ENCODE assay signal across 8 cellular contexts in genomic region chr5:112161392-112161748, GRCh38.
DNase-seq lines count a peak whose midpoint lies in the region; ATAC-seq and TF ChIP-seq lines count a peak whose summit lies in the region.

No MANE protein-coding gene starts in this region.

- intact Hi-C loops in ovary (cut with DNase I), result no loop called here

- peak overlapping the region; percentile 58 to 77 for H3K4me3 ChIP-seq in DND-41 (ENCODE audit: low read depth in 1 of 2, low read length in 2 of 2)
- H3K4me3 ChIP-seq in OCI-LY1 (ENCODE audit: low read depth, low read length, poor library complexity, severe bottlenecking), result peak overlapping the region; percentile 81
- peak overlapping the region; percentile 100 for H3K4me3 ChIP-seq in epithelial cell of esophagus (ENCODE audit: low read length)
- H3K4me3 ChIP-seq in ovary, result peak overlapping the region; percentile 78

- no peak for ATAC-seq in DND-41 (ENCODE audit: insufficient read depth, low read depth)
- no peak for ATAC-seq in HG03469 (IDR thresholded peaks at IDR 0.05; ENCODE audit: unreplicated experiment)
- no peak for ATAC-seq in GM21381 (IDR thresholded peaks at IDR 0.05; ENCODE audit: unreplicated experiment)

- H3K36me3 ChIP-seq in DND-41 (ENCODE audit: insufficient read depth, low read length), result peaks cover 45% of the 10 kb centered on the region
- peaks cover 49% of the 10 kb centered on the region for H3K36me3 ChIP-seq in OCI-LY1 (ENCODE audit: insufficient read depth, low read length)
- no peaks in the 10 kb centered on the region for H3K36me3 ChIP-seq in ovary

- peaks cover 25% of the 10 kb centered on the region for H3K79me2 ChIP-seq in DND-41 (ENCODE audit: insufficient read depth, low read length)
- H3K79me2 ChIP-seq in OCI-LY1 (ENCODE audit: insufficient read depth, low read length), result peaks cover 16% of the 10 kb centered on the region

- no peak for TF ChIP-seq CTCF in DND-41 (IDR thresholded peaks at IDR 0.05; ENCODE audit: borderline replicate concordance, extremely low read depth, low read length, poor library complexity, severe bottlenecking)
- no peak for TF ChIP-seq CTCF in OCI-LY1 (IDR thresholded peaks at IDR 0.05; ENCODE audit: low read length)
- no peak for TF ChIP-seq CTCF in epithelial cell of esophagus (IDR thresholded peaks at IDR 0.05; ENCODE audit: insufficient read depth, low read depth, low read length, missing control alignments)
- TF ChIP-seq CTCF in ovary (IDR thresholded peaks at IDR 0.05), result no peak

- no peaks in the 10 kb centered on the region for H3K9me2 ChIP-seq in OCI-LY1 (ENCODE audit: low read depth, low read length)

- no peaks in the 10 kb centered on the region for H3F3A ChIP-seq in OCI-LY1 (ENCODE audit: insufficient read depth, low read length)

- peak overlapping the region; percentile 77 for H3K27ac ChIP-seq in DND-41 (ENCODE audit: low read length)
- H3K27ac ChIP-seq in OCI-LY1 (ENCODE audit: low read depth, low read length, poor library complexity, severe bottlenecking), result no peak overlapping the region
- peak overlapping the region; percentile 7 to 60 for H3K27ac ChIP-seq in ovary
- no peak overlapping the region for H3K27ac ChIP-seq in caudate nucleus (ENCODE audit: low read depth, low read length)

- H3K4me2 ChIP-seq in DND-41 (ENCODE audit: insufficient read depth, low read length), result peak overlapping the region; percentile 73
- peak overlapping the region; percentile 91 for H3K4me2 ChIP-seq in OCI-LY1 (ENCODE audit: low read length)

- H2AFZ ChIP-seq in DND-41 (ENCODE audit: low read depth, low read length) (peak overlapping the region; percentile 80; the same call in 1 of the 2 replicates), OCI-LY1 (ENCODE audit: low read length) (no peak overlapping the region)

- DNase-seq in DND-41 (no peak), epithelial cell of esophagus (ENCODE audit: low read depth) (no peak), ovary (no peak), NCI-H524 (lab: John Stamatoyannopoulos, UW) (no peak), caudate nucleus (lab: John Stamatoyannopoulos, UW) (no peak)

- WGBS in ovary, 3 donors, result 0 to 1% (median 0%) methylated on average over 8 of the region's 8 CpGs

- no peak for TF ChIP-seq EP300 in ovary (IDR thresholded peaks at IDR 0.05)

- H4K20me1 ChIP-seq in DND-41 (ENCODE audit: insufficient read depth, low read length), result peaks cover 12% of the 10 kb centered on the region; the same call in 1 of the 2 replicates
- H4K20me1 ChIP-seq in OCI-LY1 (ENCODE audit: insufficient read depth, low read length), result no peaks in the 10 kb centered on the region

- H3K9me3 ChIP-seq in DND-41 (ENCODE audit: insufficient read depth, low read length, severe bottlenecking) (no peaks in the 10 kb centered on the region), OCI-LY1 (ENCODE audit: low read length) (no peaks in the 10 kb centered on the region), ovary (no peaks in the 10 kb centered on the region)

- H3K27me3 ChIP-seq in DND-41 (ENCODE audit: insufficient read depth, low read length, poor library complexity), result no peaks in the 10 kb centered on the region
- H3K27me3 ChIP-seq in OCI-LY1 (ENCODE audit: insufficient read depth, low read length), result no peaks in the 10 kb centered on the region
- H3K27me3 ChIP-seq in ovary, result no peaks in the 10 kb centered on the region

- no peak for TF ChIP-seq POLR2A in ovary (IDR thresholded peaks at IDR 0.05)

- peak overlapping the region; percentile 80 for H3K9ac ChIP-seq in DND-41 (ENCODE audit: low read depth, low read length)
- H3K9ac ChIP-seq in OCI-LY1 (ENCODE audit: low read length), result peak overlapping the region; percentile 85

- peaks cover 25% of the 10 kb centered on the region for H3K4me1 ChIP-seq in DND-41 (ENCODE audit: insufficient read depth, low read length)
- H3K4me1 ChIP-seq in OCI-LY1 (ENCODE audit: insufficient read depth, low read length, severe bottlenecking), result peaks cover 24% of the 10 kb centered on the region
- H3K4me1 ChIP-seq in ovary (ENCODE audit: insufficient read depth), result no peaks in the 10 kb centered on the region

Comparison
In these comparisons a context has a peak if more than half of its experiments do, and no peak if none do; other contexts are left out.
1. H3K27ac ChIP-seq: peak in DND-41 (single experiment) and ovary (2 of 2); none in OCI-LY1 (single experiment) and caudate nucleus (single experiment).
2. Peak in every context shown above with its lines, with median percentiles within 50 percentile points of each other: H3K4me3 ChIP-seq.